In genomic region chr22:24994070-24994763, GRCh38 we compare ENCODE assay signal across 10 cellular contexts. TPM values are rescaled to one million over a fixed set of nuclear protein-coding genes. Genes with fewer than 3 reads are reported as not detected.
DNase-seq lines count a peak whose midpoint lies in the region; ATAC-seq and TF ChIP-seq lines count a peak whose summit lies in the region.
"Had no signal": no experiment of that assay in that cellular context is flagged by ENCODE, and none has a peak within 500 bp of the region (broad histone marks: within the 10 kb centered on the region; RNA-seq: fewer than 3 reads in every experiment).

No MANE protein-coding gene starts in this region.

- peaks cover 63% of the 10 kb centered on the region for H3K4me1 Mint-ChIP-seq in Calu3 (ENCODE audit: low read depth, unreplicated experiment)
- peaks cover 4% of the 10 kb centered on the region for H3K4me1 Mint-ChIP-seq in activated T-cell treated with anti-CD3 and anti-CD28 coated beads, Interleukin-2, amount 50 U/mL, for 4 hours (ENCODE audit: low read depth)

- H3K27me3 Mint-ChIP-seq in Calu3 (ENCODE audit: unreplicated experiment), result no peaks in the 10 kb centered on the region
- peaks cover 34% of the 10 kb centered on the region for H3K27me3 Mint-ChIP-seq in activated T-cell treated with anti-CD3 and anti-CD28 coated beads, Interleukin-2, amount 50 U/mL, for 4 hours (ENCODE audit: low read depth)

- H3K4me2 ChIP-seq in MM.1S (ENCODE audit: low read depth, low read length), result no peak overlapping the region

- H3K27me3 ChIP-seq in MM.1S (replicated peaks; ENCODE audit: insufficient read depth, low read length), result peaks cover 7% of the 10 kb centered on the region; the same call in 1 of the 2 replicates
- no peaks in the 10 kb centered on the region for H3K27me3 ChIP-seq in muscle layer of duodenum (ENCODE audit: low read depth, low read length)

- H2AFZ ChIP-seq in MM.1S (ENCODE audit: low read length), result no peak overlapping the region

- H3K27ac Mint-ChIP-seq in Calu3 (ENCODE audit: unreplicated experiment), result peak overlapping the region; percentile 27

- H3K9me3 ChIP-seq in MM.1S (replicated peaks; ENCODE audit: insufficient read depth, low read length) (no peaks in the 10 kb centered on the region), muscle layer of duodenum (ENCODE audit: control insufficient read depth in 1 of 2, low read length in 2 of 2) (no peaks in the 10 kb centered on the region)

- H4K20me1 ChIP-seq in MM.1S (ENCODE audit: insufficient read depth, low read length), result no peaks in the 10 kb centered on the region

- no peak overlapping the region for H3K27ac ChIP-seq in MM.1S (ENCODE audit: low read length)
- H3K27ac ChIP-seq in muscle layer of duodenum (ENCODE audit: low read length), result peak overlapping the region; percentile 10

- intact Hi-C loops in Calu3 (cut with micrococcal nuclease; ENCODE audit: unreplicated experiment), result loop anchor here (5.0 to 10.0 kb wide), 2 partner anchors 37 to 61 kb away; no protein-coding TSS in a partner anchor

- DNase-seq in Calu3 (peak; percentile 74), MM.1S (no peak), AML-193 (lab: John Stamatoyannopoulos, UW) (no peak)
- DNase-seq in activated T-cell treated with anti-CD3 and anti-CD28 coated beads, Interleukin-2, amount 50 U/mL, for 4 hours, result no peak
- DNase-seq: OCI-M1 had no signal

- H3K4me3 Mint-ChIP-seq in Calu3 (ENCODE audit: low read depth, unreplicated experiment), result peak overlapping the region; percentile 27
- no peak overlapping the region for H3K4me3 Mint-ChIP-seq in activated T-cell treated with anti-CD3 and anti-CD28 coated beads, Interleukin-2, amount 50 U/mL, for 4 hours

- H3K9me3 Mint-ChIP-seq in Calu3 (ENCODE audit: low read depth, unreplicated experiment), result no peaks in the 10 kb centered on the region
- no peaks in the 10 kb centered on the region for H3K9me3 Mint-ChIP-seq in activated T-cell treated with anti-CD3 and anti-CD28 coated beads, Interleukin-2, amount 50 U/mL, for 4 hours

- TF ChIP-seq CTCF in Calu3 (IDR thresholded peaks at IDR 0.05; ENCODE audit: unreplicated experiment) (no peak), MM.1S (IDR thresholded peaks at IDR 0.05; ENCODE audit: low read length) (0 out of 2 replicates have a peak, but pooled peaks have one; percentile 10)

- H3F3A ChIP-seq in MM.1S (ENCODE audit: insufficient read depth, low read length), result no peaks in the 10 kb centered on the region

- peaks cover 16% of the 10 kb centered on the region for H3K36me3 Mint-ChIP-seq in Calu3 (ENCODE audit: insufficient read depth, unreplicated experiment)
- no peaks in the 10 kb centered on the region for H3K36me3 Mint-ChIP-seq in activated T-cell treated with anti-CD3 and anti-CD28 coated beads, Interleukin-2, amount 50 U/mL, for 4 hours (ENCODE audit: insufficient read depth)

- CTCF ChIA-PET in Calu3 (lab: Charles Lee), result interaction anchor here (0.9 kb wide), 1 partner anchor 30 kb away, joined by 3 read pairs; no protein-coding TSS in a partner anchor

- no peaks in the 10 kb centered on the region for H3K9me2 ChIP-seq in MM.1S (replicated peaks; ENCODE audit: insufficient read depth, low read length)

- no TSS peak for BruUV-seq in Calu3 (replicated peaks; lab: Mats Ljungman, UMichigan)

- H3K9ac ChIP-seq in MM.1S (ENCODE audit: low read length), result no peak overlapping the region

- peak; percentile 88 to 98 for ATAC-seq in activated T-cell treated with anti-CD3 and anti-CD28 coated beads, Interleukin-2, amount 50 U/mL, for 4 hours
- ATAC-seq in GM19455 (IDR thresholded peaks at IDR 0.05; ENCODE audit: unreplicated experiment) (no peak), GM18907 (IDR thresholded peaks at IDR 0.05; ENCODE audit: unreplicated experiment) (no peak), GM18519 (IDR thresholded peaks at IDR 0.05; ENCODE audit: low FRiP score, unreplicated experiment) (no peak)

- H3K4me3 ChIP-seq in MM.1S (ENCODE audit: low read length) (no peak overlapping the region), muscle layer of duodenum (ENCODE audit: low read depth in 1 of 2, low read length in 2 of 2) (no peak overlapping the region)

- H3K36me3 ChIP-seq in MM.1S (replicated peaks; ENCODE audit: insufficient read depth, low read length) (no peaks in the 10 kb centered on the region), muscle layer of duodenum (ENCODE audit: control insufficient read depth in 1 of 2, insufficient read depth in 2 of 2, low read length in 2 of 2) (no peaks in the 10 kb centered on the region)

- H3K79me2 ChIP-seq in MM.1S (ENCODE audit: low read length), result no peaks in the 10 kb centered on the region

- no peaks in the 10 kb centered on the region for H3K4me1 ChIP-seq in MM.1S (ENCODE audit: low read length)
- H3K4me1 ChIP-seq in muscle layer of duodenum (ENCODE audit: control insufficient read depth in 1 of 2, insufficient read depth in 2 of 2, low read length in 2 of 2), result peaks cover under 1 to 12% of the 10 kb centered on the region in 2 donors

RNA-seq across cellular contexts. Expression of gene KIAA1671, which starts 41.7 kb away (rescaled TPM):
- total RNA-seq in Calu3 (2022), result 63.1 and 67.4 TPM in 2 replicates
- total RNA-seq in activated T-cell treated with anti-CD3 and anti-CD28 coated beads, Interleukin-2, amount 50 U/mL, for 4 hours, result 1 to 10 TPM; 4.0 to 9.7 (median 7.3) TPM

RNA-seq across cellular contexts. Expression of gene LHFPL7, which starts 47.7 kb away (rescaled TPM):
- not detected in 2 replicates for total RNA-seq in Calu3 (2022)
- not detected for total RNA-seq in activated T-cell treated with anti-CD3 and anti-CD28 coated beads, Interleukin-2, amount 50 U/mL, for 4 hours
- total RNA-seq: fibroblast of lung had no signal

Comparison
In these comparisons a context has a peak if more than half of its experiments do, and no peak if none do; other contexts are left out.
1. ATAC-seq: peak in activated T-cell treated with anti-CD3 and anti-CD28 coated beads, Interleukin-2, amount 50 U/mL, for 4 hours (2 of 2); none in GM19455 (single experiment), GM18907 (single experiment) and GM18519 (single experiment).